In the genomic region with DNA sequence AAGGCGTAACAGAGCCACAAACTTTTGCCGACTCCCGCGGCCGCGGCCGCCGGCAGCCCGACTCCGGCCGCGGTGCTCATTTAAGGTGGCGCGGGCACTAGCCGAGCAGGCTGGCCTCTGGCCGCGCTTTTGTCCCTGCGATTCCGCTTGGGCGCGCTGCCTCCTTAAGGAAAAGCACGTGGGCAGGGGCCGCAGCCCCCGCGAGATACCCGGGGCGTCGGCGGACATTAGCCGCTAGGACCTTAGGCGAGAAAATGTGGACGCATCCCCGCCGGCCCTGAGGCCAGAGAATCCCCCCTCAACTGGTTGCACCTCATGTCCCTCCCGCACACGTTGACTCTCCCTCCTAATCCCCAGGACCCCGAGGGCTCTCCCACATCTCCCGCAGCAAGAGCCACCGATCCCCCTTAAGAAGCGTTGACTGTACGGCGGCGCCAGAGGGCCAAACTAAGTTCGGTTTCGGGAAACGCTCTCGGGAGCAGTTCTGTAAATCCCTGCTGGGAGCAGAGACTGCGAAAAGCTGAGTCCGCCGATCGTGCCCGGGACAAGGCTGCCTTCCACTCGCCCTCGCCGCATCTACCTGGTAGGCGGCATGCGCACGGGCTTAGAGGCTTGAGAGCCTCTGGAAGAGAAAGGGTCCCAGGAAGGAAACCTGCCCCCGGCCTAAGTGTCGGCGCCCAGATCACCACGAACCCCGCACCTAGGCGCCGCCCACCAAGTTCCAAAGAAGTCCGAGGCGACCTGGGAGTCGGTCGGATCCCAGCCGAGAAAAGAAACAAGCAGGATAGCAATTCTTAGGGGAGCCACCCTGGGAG, we compare ENCODE assay signal across 8 cellular contexts. TPM values are rescaled to one million over a fixed set of nuclear protein-coding genes. Genes with fewer than 3 reads are reported as not detected.
DNase-seq lines count a peak whose midpoint lies in the region; ATAC-seq and TF ChIP-seq lines count a peak whose summit lies in the region.

No MANE protein-coding gene starts in this region.

- no peaks in the 10 kb centered on the region for H3F3A ChIP-seq in MM.1S (ENCODE audit: insufficient read depth, low read length)

- H3K36me3 ChIP-seq in MM.1S (replicated peaks; ENCODE audit: insufficient read depth, low read length) = no peaks in the 10 kb centered on the region
- no peaks in the 10 kb centered on the region for H3K36me3 ChIP-seq in adipocyte (ENCODE audit: control insufficient read depth, insufficient read depth, low read length, severe bottlenecking)
- no peaks in the 10 kb centered on the region for H3K36me3 ChIP-seq in upper lobe of right lung

- no TSS peak for BruUV-seq in Calu3 (replicated peaks; lab: Mats Ljungman, UMichigan)

- H3K4me3 Mint-ChIP-seq in Calu3 (ENCODE audit: low read depth, unreplicated experiment) = peak overlapping the region; percentile 91

- peak overlapping the region; percentile 71 for H3K9ac ChIP-seq in MM.1S (ENCODE audit: low read length)
- H3K9ac ChIP-seq in adipocyte (ENCODE audit: low read length) = peak overlapping the region; percentile 94

- CTCF ChIA-PET in Calu3 (lab: Charles Lee) = interaction anchor here (1.0 to 1.5 kb wide), 3 partner anchors 12 to 1145 kb away, joined by 3 to 6 read pairs (median 4); no protein-coding TSS in a partner anchor

- H3K27me3 ChIP-seq in MM.1S (replicated peaks; ENCODE audit: insufficient read depth, low read length) (peaks cover 50% of the 10 kb centered on the region), adipocyte (replicated peaks; ENCODE audit: control insufficient read depth, insufficient read depth, low read length) (peaks cover 4% of the 10 kb centered on the region), upper lobe of right lung (peaks cover 76% of the 10 kb centered on the region)

- peak; percentile 89 for DNase-seq in Calu3
- peak; percentile 79 for DNase-seq in MM.1S
- DNase-seq in SK-MEL-5 (ENCODE audit: low read depth, low spot score) = peak; percentile 90
- peak; percentile 94 for DNase-seq in adipocyte (ENCODE audit: low read depth)
- peak; percentile 88 to 99 (median 96) for DNase-seq in head of caudate nucleus
- DNase-seq in nucleus accumbens (lab: John Stamatoyannopoulos, UW) = peak; percentile 44 to 94 (median 88)
- DNase-seq in upper lobe of right lung = peak; percentile 95

- H3K36me3 Mint-ChIP-seq in Calu3 (ENCODE audit: insufficient read depth, unreplicated experiment) = peaks cover 67% of the 10 kb centered on the region

- ATAC-seq in GM21717 (IDR thresholded peaks at IDR 0.05; ENCODE audit: unreplicated experiment) (peak; percentile 58), upper lobe of right lung (peak; percentile 84)

- intact Hi-C loops in Calu3 (cut with micrococcal nuclease; ENCODE audit: unreplicated experiment) (loop anchor here (5.0 kb wide), 1 partner anchor 437 kb away; no protein-coding TSS in a partner anchor), head of caudate nucleus (cut with DNase I) (loop anchor here (10.0 kb wide), 2 partner anchors 395 to 1145 kb away; partner anchors contain the start of gene FTCDNL1), upper lobe of right lung (cut with DNase I) (no loop called here)

- H3K9me2 ChIP-seq in MM.1S (replicated peaks; ENCODE audit: insufficient read depth, low read length) = no peaks in the 10 kb centered on the region

- H3K27ac ChIP-seq in MM.1S (ENCODE audit: low read length) (peak overlapping the region; percentile 11; the same call in 1 of the 2 replicates), upper lobe of right lung (peak overlapping the region; percentile 63)

- peaks cover under 1% of the 10 kb centered on the region for H3K27me3 Mint-ChIP-seq in Calu3 (ENCODE audit: unreplicated experiment)

- no peaks in the 10 kb centered on the region for H4K20me1 ChIP-seq in MM.1S (ENCODE audit: insufficient read depth, low read length)

- no peaks in the 10 kb centered on the region for H3K4me1 Mint-ChIP-seq in Calu3 (ENCODE audit: low read depth, unreplicated experiment)

- peak overlapping the region; percentile 89 for H3K27ac Mint-ChIP-seq in Calu3 (ENCODE audit: unreplicated experiment)

- TF ChIP-seq CTCF in Calu3 (IDR thresholded peaks at IDR 0.05; ENCODE audit: unreplicated experiment) = no peak
- no peak for TF ChIP-seq CTCF in MM.1S (IDR thresholded peaks at IDR 0.05; ENCODE audit: low read length)
- no peak for TF ChIP-seq CTCF in upper lobe of right lung (IDR thresholded peaks at IDR 0.05)

- H3K9me3 Mint-ChIP-seq in Calu3 (ENCODE audit: low read depth, unreplicated experiment) = no peaks in the 10 kb centered on the region

- H3K4me3 ChIP-seq in MM.1S (ENCODE audit: low read length) (peak overlapping the region; percentile 89), adipocyte (ENCODE audit: low read length) (peak overlapping the region; percentile 98), upper lobe of right lung (peak overlapping the region; percentile 95)

- peak overlapping the region; percentile 95 for H2AFZ ChIP-seq in MM.1S (ENCODE audit: low read length)

- in situ Hi-C loops in SK-MEL-5 (cut with HindIII; ENCODE audit: low pct_unique_long_range_greater_than_20kb, low sequenced_read_pairs) = no loop called here

- H3K79me2 ChIP-seq in MM.1S (ENCODE audit: low read length) = no peaks in the 10 kb centered on the region

- H3K9me3 ChIP-seq in MM.1S (replicated peaks; ENCODE audit: insufficient read depth, low read length) (no peaks in the 10 kb centered on the region), adipocyte (ENCODE audit: control insufficient read depth, low read length) (no peaks in the 10 kb centered on the region), upper lobe of right lung (no peaks in the 10 kb centered on the region)

- H3K4me1 ChIP-seq in MM.1S (ENCODE audit: low read length) = peaks cover 7% of the 10 kb centered on the region; the same call in 1 of the 2 replicates
- H3K4me1 ChIP-seq in adipocyte (ENCODE audit: control insufficient read depth, insufficient read depth, low read length) = peaks cover 28% of the 10 kb centered on the region
- peaks cover 41% of the 10 kb centered on the region for H3K4me1 ChIP-seq in upper lobe of right lung

- H3K4me2 ChIP-seq in MM.1S (ENCODE audit: low read depth, low read length) = peak overlapping the region; percentile 96

RNA-seq across cellular contexts. Expression of gene SATB2, which starts 1.8 kb away (rescaled TPM):
- 8.4 and 11.2 TPM in 2 replicates for total RNA-seq in Calu3 (2022)
- 5.6 and 7.4 TPM in 2 replicates for total RNA-seq in SK-MEL-5 (2014; rRNA removed; shearing (Covaris generic))
- 10.4 and 18.5 TPM in 2 replicates for polyA plus RNA-seq in SK-MEL-5 (2015; cell fraction: cytosol; rRNA removed)
- 14.3 and 17.6 TPM in 2 replicates for polyA plus RNA-seq in SK-MEL-5 (2015; cell fraction: nucleus; rRNA removed)
- total RNA-seq in upper lobe of right lung = 3.9 TPM

Comparison
In these comparisons a context has a peak if more than half of its experiments do, and no peak if none do; other contexts are left out.
1. Peak in every context shown above with its lines: DNase-seq, ATAC-seq, H3K4me3 ChIP-seq and H3K27ac ChIP-seq.